In the genomic region with DNA sequence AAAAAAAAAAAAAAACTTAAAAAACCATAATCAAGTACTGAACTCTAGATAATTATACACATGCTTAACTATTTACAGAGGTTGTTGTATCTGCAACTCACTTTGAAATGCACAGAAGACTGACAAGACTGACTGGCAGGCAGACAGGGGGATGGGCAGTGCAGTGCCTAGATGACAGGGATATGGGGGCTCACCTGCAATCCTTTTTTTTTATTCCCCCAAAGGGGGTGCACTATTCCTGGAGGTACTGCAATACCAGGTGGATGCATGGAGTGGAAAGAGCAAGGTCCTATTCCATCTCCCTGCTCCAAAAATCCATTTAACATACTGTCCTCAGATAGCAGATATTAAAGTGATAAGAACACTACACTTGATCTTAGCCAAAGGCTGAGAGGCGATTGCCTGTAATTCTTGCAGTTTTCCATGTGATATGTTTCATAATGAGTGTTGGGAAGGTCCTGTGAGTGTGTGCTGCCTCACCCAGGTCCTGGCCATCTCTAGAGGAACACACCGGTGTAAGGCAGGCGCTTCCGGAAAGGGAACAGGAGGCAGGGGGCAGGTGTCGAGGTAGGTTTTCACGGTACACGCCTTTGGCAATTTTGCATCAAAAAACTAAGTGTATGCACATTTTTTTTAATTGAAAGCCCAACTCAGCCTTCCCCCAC, we compare ENCODE assay signal across 8 cellular contexts. TPM values are rescaled to one million over a fixed set of nuclear protein-coding genes. Genes with fewer than 3 reads are reported as not detected.
A peak's percentile ranks its signal among the peaks of the same experiment; 100 is the strongest.
DNase-seq lines count a peak whose midpoint lies in the region; ATAC-seq and TF ChIP-seq lines count a peak whose summit lies in the region.

No MANE protein-coding gene starts in this region.

- H3K4me3 Mint-ChIP-seq in activated CD8-positive, alpha-beta T cell treated with anti-CD3 and anti-CD28 coated beads, Interleukin-2, amount 10 ng/mL, durations not matched to agents 7 days and 5 days, result no peak overlapping the region
- H3K4me3 Mint-ChIP-seq in activated CD8-positive, alpha-beta T cell treated with anti-CD3 and anti-CD28 coated beads for 36 hours, result no peak overlapping the region

- POLR2A ChIA-PET in activated CD8-positive, alpha-beta T cell treated with anti-CD3 and anti-CD28 coated beads, Interleukin-2, amount 10 ng/mL, durations not matched to agents 7 days and 5 days (lab: Charles Lee), result no interaction called here
- POLR2A ChIA-PET in activated CD8-positive, alpha-beta T cell treated with anti-CD3 and anti-CD28 coated beads for 36 hours (lab: Charles Lee), result interaction anchor here (1.1 to 1.6 kb wide), 2 partner anchors 20 to 40 kb away, joined by 3 read pairs; no protein-coding TSS in a partner anchor

- H3K36me3 ChIP-seq in ascending aorta (peaks cover 24 to 32% of the 10 kb centered on the region in 2 donors), suprapubic skin (peaks cover 36% of the 10 kb centered on the region)

- CTCF ChIA-PET in activated CD8-positive, alpha-beta T cell treated with anti-CD3 and anti-CD28 coated beads, Interleukin-2, amount 10 ng/mL, durations not matched to agents 7 days and 5 days (lab: Charles Lee), result interaction anchor here (0.7 to 2.5 kb wide), 9 partner anchors 8 to 165 kb away, joined by 3 to 18 read pairs (median 4); a partner anchor contains a TSS
- CTCF ChIA-PET in activated CD8-positive, alpha-beta T cell treated with anti-CD3 and anti-CD28 coated beads for 36 hours (lab: Charles Lee), result interaction anchor here (0.7 to 2.1 kb wide), 5 partner anchors 12 to 59 kb away, joined by 3 to 9 read pairs (median 5); a partner anchor contains a TSS

- no peaks in the 10 kb centered on the region for H3K27me3 Mint-ChIP-seq in activated CD8-positive, alpha-beta T cell treated with anti-CD3 and anti-CD28 coated beads, Interleukin-2, amount 10 ng/mL, durations not matched to agents 7 days and 5 days (ENCODE audit: low read depth)
- H3K27me3 Mint-ChIP-seq in activated CD8-positive, alpha-beta T cell treated with anti-CD3 and anti-CD28 coated beads for 36 hours, result no peaks in the 10 kb centered on the region

- no peaks in the 10 kb centered on the region for H3K9me3 ChIP-seq in ascending aorta
- H3K9me3 ChIP-seq in suprapubic skin, result no peaks in the 10 kb centered on the region

- H3K36me3 Mint-ChIP-seq in activated CD8-positive, alpha-beta T cell treated with anti-CD3 and anti-CD28 coated beads, Interleukin-2, amount 10 ng/mL, durations not matched to agents 7 days and 5 days (ENCODE audit: low read depth), result peaks cover 22% of the 10 kb centered on the region
- peaks cover 13% of the 10 kb centered on the region for H3K36me3 Mint-ChIP-seq in activated CD8-positive, alpha-beta T cell treated with anti-CD3 and anti-CD28 coated beads for 36 hours (ENCODE audit: low read depth)

- DNase-seq in activated CD8-positive, alpha-beta T cell treated with anti-CD3 and anti-CD28 coated beads, Interleukin-2, amount 10 ng/mL, durations not matched to agents 7 days and 5 days, result no peak
- no peak for DNase-seq in activated CD8-positive, alpha-beta T cell treated with anti-CD3 and anti-CD28 coated beads for 36 hours
- DNase-seq in ascending aorta (ENCODE audit: low spot score in 2 of 2) (no peak), iPS-NIHi7 (ENCODE audit: extremely low spot score) (peak; percentile 45), suprapubic skin (ENCODE audit: low spot score in 2 of 2) (peak; percentile 20 to 37), T-helper 9 cell (no peak)
- DNase-seq in stimulated activated naive CD8-positive, alpha-beta T cell treated with anti-CD3 and anti-CD28 coated beads, Interleukin-15, Interleukin-2, amounts not matched to agents 100 U/mL and 50 U/mL, for 24 hours, result no peak

- no peaks in the 10 kb centered on the region for H3K9me3 Mint-ChIP-seq in activated CD8-positive, alpha-beta T cell treated with anti-CD3 and anti-CD28 coated beads, Interleukin-2, amount 10 ng/mL, durations not matched to agents 7 days and 5 days (ENCODE audit: insufficient read depth)
- H3K9me3 Mint-ChIP-seq in activated CD8-positive, alpha-beta T cell treated with anti-CD3 and anti-CD28 coated beads for 36 hours, result no peaks in the 10 kb centered on the region

- 14% methylated on average over 7 of the region's 7 CpGs for WGBS in suprapubic skin

- no peak for TF ChIP-seq POLR2A in suprapubic skin (IDR thresholded peaks at IDR 0.05)

- H3K4me1 Mint-ChIP-seq in activated CD8-positive, alpha-beta T cell treated with anti-CD3 and anti-CD28 coated beads, Interleukin-2, amount 10 ng/mL, durations not matched to agents 7 days and 5 days (ENCODE audit: low read depth), result peaks cover 12% of the 10 kb centered on the region
- peaks cover 20% of the 10 kb centered on the region for H3K4me1 Mint-ChIP-seq in activated CD8-positive, alpha-beta T cell treated with anti-CD3 and anti-CD28 coated beads for 36 hours (ENCODE audit: low read depth)

- H3K4me1 ChIP-seq in ascending aorta (peaks cover 0 to 15% of the 10 kb centered on the region in 2 donors), suprapubic skin (peaks cover 30% of the 10 kb centered on the region)

- H3K4me3 ChIP-seq in ascending aorta (peak overlapping the region; percentile 57 to 71), suprapubic skin (peak overlapping the region; percentile 53)

- no peaks in the 10 kb centered on the region for H3K27me3 ChIP-seq in ascending aorta
- H3K27me3 ChIP-seq in suprapubic skin, result no peaks in the 10 kb centered on the region

- intact Hi-C loops in activated CD8-positive, alpha-beta T cell treated with anti-CD3 and anti-CD28 coated beads for 36 hours (cut with micrococcal nuclease), result no loop called here
- intact Hi-C loops in ascending aorta (cut with DNase I), result loop anchor here (1.0 to 10.0 kb wide), 4 partner anchors 78 to 533 kb away; a partner anchor contains a TSS

- no peak for TF ChIP-seq EP300 in suprapubic skin (IDR thresholded peaks at IDR 0.05)

- ATAC-seq in activated CD8-positive, alpha-beta T cell treated with anti-CD3 and anti-CD28 coated beads, Interleukin-2, amount 10 ng/mL, durations not matched to agents 7 days and 5 days, result peak; percentile 8
- no peak for ATAC-seq in activated CD8-positive, alpha-beta T cell treated with anti-CD3 and anti-CD28 coated beads for 36 hours
- no peak for ATAC-seq in GM18498 (IDR thresholded peaks at IDR 0.05; ENCODE audit: unreplicated experiment)
- no peak for ATAC-seq in stimulated activated naive CD8-positive, alpha-beta T cell treated with anti-CD3 and anti-CD28 coated beads, Interleukin-15, Interleukin-2, amounts not matched to agents 100 U/mL and 50 U/mL, for 24 hours

- TF ChIP-seq CTCF in activated CD8-positive, alpha-beta T cell treated with anti-CD3 and anti-CD28 coated beads for 36 hours (IDR thresholded peaks at IDR 0.05), result no peak
- TF ChIP-seq CTCF in ascending aorta (IDR thresholded peaks at IDR 0.05) (no peak), suprapubic skin (IDR thresholded peaks at IDR 0.05) (no peak)

- H3K27ac ChIP-seq in ascending aorta (peak overlapping the region in 1 of 2 donors; percentile 11), suprapubic skin (peak overlapping the region; percentile 45)

- peak overlapping the region; percentile 45 for H3K27ac Mint-ChIP-seq in activated CD8-positive, alpha-beta T cell treated with anti-CD3 and anti-CD28 coated beads, Interleukin-2, amount 10 ng/mL, durations not matched to agents 7 days and 5 days
- H3K27ac Mint-ChIP-seq in activated CD8-positive, alpha-beta T cell treated with anti-CD3 and anti-CD28 coated beads for 36 hours, result no peak overlapping the region

RNA-seq across cellular contexts. Expression of a gene that starts 22.7 kb away (rescaled TPM):
- 100 to 1,000 TPM; 146 to 148 TPM for total RNA-seq in activated CD8-positive, alpha-beta T cell treated with anti-CD3 and anti-CD28 coated beads, Interleukin-2, amount 10 ng/mL, durations not matched to agents 7 days and 5 days
- 100 to 1,000 TPM; 107 to 116 TPM for total RNA-seq in activated CD8-positive, alpha-beta T cell treated with anti-CD3 and anti-CD28 coated beads for 36 hours
- total RNA-seq in ascending aorta (193 TPM), suprapubic skin (100 to 1,000 TPM in 3 of 4 donors, 10 to 100 TPM in 1; 83.5 to 132 (median 124) TPM)

RNA-seq across cellular contexts. Expression of a gene that starts 48.6 kb away (rescaled TPM):
- 10 to 100 TPM; 57.3 to 57.4 TPM for total RNA-seq in activated CD8-positive, alpha-beta T cell treated with anti-CD3 and anti-CD28 coated beads, Interleukin-2, amount 10 ng/mL, durations not matched to agents 7 days and 5 days
- total RNA-seq in activated CD8-positive, alpha-beta T cell treated with anti-CD3 and anti-CD28 coated beads for 36 hours, result 10 to 100 TPM; 99.0 to 99.5 TPM
- total RNA-seq in ascending aorta (10.3 TPM), suprapubic skin (10 to 100 TPM; 16.3 to 35.6 (median 28.3) TPM)

Comparison
In these comparisons a context has a peak if more than half of its experiments do, and no peak if none do; other contexts are left out.
1. DNase-seq: peak in iPS-NIHi7 (single experiment) and suprapubic skin (2 of 2); none in activated CD8-positive, alpha-beta T cell treated with anti-CD3 and anti-CD28 coated beads, Interleukin-2, amount 10 ng/mL, durations not matched to agents 7 days and 5 days (single experiment), activated CD8-positive, alpha-beta T cell treated with anti-CD3 and anti-CD28 coated beads for 36 hours (single experiment), ascending aorta (0 of 2), T-helper 9 cell (single experiment) and stimulated activated naive CD8-positive, alpha-beta T cell treated with anti-CD3 and anti-CD28 coated beads, Interleukin-15, Interleukin-2, amounts not matched to agents 100 U/mL and 50 U/mL, for 24 hours (single experiment).